8 cellular contexts compared by ENCODE assay signal in the genomic region with DNA sequence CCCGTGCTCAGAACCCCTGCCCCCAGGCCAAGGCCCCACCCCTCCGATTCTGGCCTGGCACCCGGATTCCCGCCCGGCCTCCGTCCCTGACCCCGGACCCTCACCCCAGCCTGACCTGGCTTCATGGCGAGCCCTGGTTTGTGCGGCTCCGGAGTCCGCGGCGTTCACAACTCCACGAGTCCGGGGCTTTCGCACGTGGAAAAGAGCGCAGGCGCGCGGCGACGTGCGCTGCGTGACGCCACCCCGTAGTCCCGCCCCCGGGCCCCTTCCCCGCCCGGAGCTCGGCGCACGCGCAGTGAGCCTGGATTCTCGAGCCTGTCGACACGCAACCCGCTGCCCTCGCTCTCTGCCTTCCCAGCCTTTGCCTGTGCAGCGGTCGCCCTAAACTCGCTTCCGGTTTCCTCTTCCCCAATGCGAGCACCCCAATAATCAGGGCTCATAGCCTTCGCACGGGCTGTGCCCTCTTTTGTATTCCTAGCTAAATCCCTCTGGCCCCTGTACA. TPM values are rescaled to one million over a fixed set of nuclear protein-coding genes. Genes with fewer than 3 reads are reported as not detected.
DNase-seq lines count a peak whose midpoint lies in the region; ATAC-seq, FAIRE-seq and TF ChIP-seq lines count a peak whose summit lies in the region.

A gene (minus strand): TSS at position 204 of the 502 bp plus-strand sequence. CDS start 79 bp downstream, at position 125.

- H3K4me1 Mint-ChIP-seq in Calu3 (ENCODE audit: low read depth, unreplicated experiment): peaks cover 44% of the 10 kb centered on the region

- no peak for TF ChIP-seq CTCF in Calu3 (IDR thresholded peaks at IDR 0.05; ENCODE audit: unreplicated experiment)
- no peak for TF ChIP-seq CTCF in OCI-LY1 (IDR thresholded peaks at IDR 0.05; ENCODE audit: low read length)
- no peak for TF ChIP-seq CTCF in endothelial cell of umbilical vein (IDR thresholded peaks at IDR 0.05; ENCODE audit: extremely low read depth in 1 of 2, insufficient read depth in 1 of 2, low read depth in 1 of 2, low read length in 2 of 2)

- H4K20me1 ChIP-seq in OCI-LY1 (ENCODE audit: insufficient read depth, low read length) (0 out of 2 replicates have a peak, but pooled peaks cover 3% of the 10 kb centered on the region), endothelial cell of umbilical vein (replicated peaks; ENCODE audit: control insufficient read depth, extremely low read depth, insufficient read depth, low read length) (no peaks in the 10 kb centered on the region)

- peak within 1 kb of the TSS; percentile 85 for H3K27ac Mint-ChIP-seq in Calu3 (ENCODE audit: unreplicated experiment)

- H3K9ac ChIP-seq in OCI-LY1 (ENCODE audit: low read length) (peak within 1 kb of the TSS; percentile 95), endothelial cell of umbilical vein (replicated peaks; ENCODE audit: extremely low read depth, insufficient read depth, low read length) (peak within 1 kb of the TSS; percentile 77)

- ATAC-seq in GM21447 (IDR thresholded peaks at IDR 0.05; ENCODE audit: unreplicated experiment): peak; percentile 72

- no peaks in the 10 kb centered on the region for H3K27me3 ChIP-seq in OCI-LY1 (ENCODE audit: insufficient read depth, low read length)
- no peaks in the 10 kb centered on the region for H3K27me3 ChIP-seq in endothelial cell of umbilical vein (ENCODE audit: control insufficient read depth in 2 of 2, insufficient read depth in 2 of 2, low read length in 2 of 2)
- no peaks in the 10 kb centered on the region for H3K27me3 ChIP-seq in mononuclear cell (ENCODE audit: insufficient read depth, low read length)

- TF ChIP-seq POLR2A in endothelial cell of umbilical vein (IDR thresholded peaks at IDR 0.05; ENCODE audit: low read depth, low read length): peak; percentile 78

- H3K4me3 Mint-ChIP-seq in Calu3 (ENCODE audit: low read depth, unreplicated experiment): peak within 1 kb of the TSS; percentile 82

- peak within 1 kb of the TSS; percentile 88 for H3K4me3 ChIP-seq in OCI-LY1 (ENCODE audit: low read depth, low read length, poor library complexity, severe bottlenecking)
- peak within 1 kb of the TSS; percentile 71 to 84 (median 76) for H3K4me3 ChIP-seq in endothelial cell of umbilical vein (replicated peaks in 1 of 3; ENCODE audit: insufficient read depth in 1 of 3, low read depth in 1 of 3, low read length in 3 of 3)
- peak within 1 kb of the TSS; percentile 76 for H3K4me3 ChIP-seq in mononuclear cell (ENCODE audit: low read length)

- intact Hi-C loops in Calu3 (cut with micrococcal nuclease; ENCODE audit: unreplicated experiment) (no loop called here), endothelial cell of umbilical vein (cut with micrococcal nuclease) (loop anchor here (1.0 kb wide), 2 partner anchors 13 to 22 kb away; no protein-coding TSS in a partner anchor)

- peak within 1 kb of the TSS; percentile 48 for H3K27ac ChIP-seq in OCI-LY1 (ENCODE audit: low read depth, low read length, poor library complexity, severe bottlenecking)
- H3K27ac ChIP-seq in endothelial cell of umbilical vein (ENCODE audit: insufficient read depth, low read depth, low read length): peak within 1 kb of the TSS; percentile 64

- H3K9me2 ChIP-seq in OCI-LY1 (ENCODE audit: low read depth, low read length): no peaks in the 10 kb centered on the region

- POLR2A ChIA-PET in endothelial cell of umbilical vein (lab: Charles Lee): interaction anchor here (1.2 kb wide), 1 partner anchor 12 kb away, joined by 4 read pairs; a partner anchor contains a TSS

- no peaks in the 10 kb centered on the region for H3K9me3 ChIP-seq in OCI-LY1 (ENCODE audit: low read length)
- H3K9me3 ChIP-seq in endothelial cell of umbilical vein (replicated peaks; ENCODE audit: control insufficient read depth, insufficient read depth, low read length): no peaks in the 10 kb centered on the region
- H3K9me3 ChIP-seq in mononuclear cell (ENCODE audit: low read depth, low read length): no peaks in the 10 kb centered on the region

- peaks cover 5% of the 10 kb centered on the region; the same call in 1 of the 2 replicates for H3K36me3 ChIP-seq in OCI-LY1 (ENCODE audit: insufficient read depth, low read length)
- H3K36me3 ChIP-seq in endothelial cell of umbilical vein (ENCODE audit: control insufficient read depth in 2 of 2, extremely low read depth in 1 of 2, insufficient read depth in 2 of 2, low read length in 2 of 2): no peaks in the 10 kb centered on the region

- H3K9me1 ChIP-seq in endothelial cell of umbilical vein (replicated peaks; ENCODE audit: control insufficient read depth, extremely low read depth, insufficient read depth, low read length): no peaks in the 10 kb centered on the region

- H2AFZ ChIP-seq in OCI-LY1 (ENCODE audit: low read length) (peak within 1 kb of the TSS; percentile 39; the same call in 1 of the 2 replicates), endothelial cell of umbilical vein (ENCODE audit: low read depth, low read length) (peak within 1 kb of the TSS; percentile 98)

- DNase-seq in Calu3: peak; percentile 98
- peak; percentile 100 for DNase-seq in HuH-7 (ENCODE audit: low spot score)
- peak; percentile 99 for DNase-seq in activated T-cell treated with anti-CD3 and anti-CD28 coated beads for 1 hour (ENCODE audit: low read depth)
- peak; percentile 92 for DNase-seq in endothelial cell of umbilical vein (ENCODE audit: low read depth, low spot score)
- peak; percentile 94 to 98 for DNase-seq in stimulated activated CD8-positive, alpha-beta memory T cell treated with anti-CD3 and anti-CD28 coated beads, Interleukin-4, amount 100 ng/mL, for 1 hour (ENCODE audit: low read depth in 2 of 2, low spot score in 1 of 2)

- no peaks in the 10 kb centered on the region for H3K9me3 Mint-ChIP-seq in Calu3 (ENCODE audit: low read depth, unreplicated experiment)

- H3K79me2 ChIP-seq in OCI-LY1 (ENCODE audit: insufficient read depth, low read length) (peaks cover 49% of the 10 kb centered on the region), endothelial cell of umbilical vein (ENCODE audit: control insufficient read depth, insufficient read depth, low read length) (peaks cover 48% of the 10 kb centered on the region)

- dilution Hi-C loops in endothelial cell of umbilical vein (cut with MboI; ENCODE audit: extremely low pct_ligation_motif_present, low sequenced_read_pairs): no loop called here

- peaks cover 45% of the 10 kb centered on the region for H3K36me3 Mint-ChIP-seq in Calu3 (ENCODE audit: insufficient read depth, unreplicated experiment)

- peak; percentile 76 for FAIRE-seq in endothelial cell of umbilical vein (lab: Jason Lieb, UNC)

- BruUV-seq in Calu3 (replicated peaks; lab: Mats Ljungman, UMichigan) (no TSS peak), endothelial cell of umbilical vein (replicated peaks; lab: Mats Ljungman, UMichigan) (no TSS peak)

- H3K27me3 Mint-ChIP-seq in Calu3 (ENCODE audit: unreplicated experiment): no peaks in the 10 kb centered on the region

- no peaks in the 10 kb centered on the region for H3F3A ChIP-seq in OCI-LY1 (ENCODE audit: insufficient read depth, low read length)

- H3K4me1 ChIP-seq in OCI-LY1 (ENCODE audit: insufficient read depth, low read length, severe bottlenecking) (peaks cover 36% of the 10 kb centered on the region), endothelial cell of umbilical vein (ENCODE audit: control insufficient read depth, extremely low read depth, insufficient read depth, low read length) (peaks cover 24% of the 10 kb centered on the region), mononuclear cell (ENCODE audit: insufficient read depth, low read length) (peaks cover 33% of the 10 kb centered on the region)

- CTCF ChIA-PET in Calu3 (lab: Charles Lee): interaction anchor here (0.7 to 3.8 kb wide), 5 partner anchors 12 to 758 kb away, joined by 3 to 34 read pairs (median 3); a partner anchor contains a TSS
- CTCF ChIA-PET in endothelial cell of umbilical vein (lab: Charles Lee): interaction anchor here (1.1 to 5.8 kb wide), 7 partner anchors 10 to 124 kb away, joined by 3 to 92 read pairs (median 5); a partner anchor contains a TSS

- H3K4me2 ChIP-seq in OCI-LY1 (ENCODE audit: low read length) (peak within 1 kb of the TSS; percentile 91), endothelial cell of umbilical vein (ENCODE audit: insufficient read depth, low read length) (peak within 1 kb of the TSS; percentile 93)

TF ChIP-seq in endothelial cell of umbilical vein, 7 proteins besides CTCF, POLR2A, EP300 and RAD21:
- no peak for TF ChIP-seq GATA2 (IDR thresholded peaks at IDR 0.05; ENCODE audit: insufficient read depth, insufficient read length, low read depth, low read length)
- peak; percentile 74 for TF ChIP-seq POLR2AphosphoS5 (IDR thresholded peaks at IDR 0.05; ENCODE audit: insufficient read depth, low read depth, low read length)
- TF ChIP-seq, protein P1, sequence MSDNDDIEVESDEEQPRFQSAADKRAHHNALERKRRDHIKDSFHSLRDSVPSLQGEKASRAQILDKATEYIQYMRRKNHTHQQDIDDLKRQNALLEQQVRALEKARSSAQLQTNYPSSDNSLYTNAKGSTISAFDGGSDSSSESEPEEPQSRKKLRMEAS (IDR thresholded peaks at IDR 0.05; ENCODE audit: insufficient read depth, insufficient read length): peak; percentile 84
- TF ChIP-seq MYC (IDR thresholded peaks at IDR 0.05; ENCODE audit: low read depth, low read length): no peak

RNA-seq across cellular contexts. Expression of the gene that starts here (rescaled TPM):
- total RNA-seq in Calu3 (2022) (641 and 724 TPM in 2 replicates), endothelial cell of umbilical vein (271 and 277 TPM in 2 replicates), mononuclear cell (195 TPM)
- polyA plus RNA-seq in endothelial cell of umbilical vein: 407 and 473 TPM in 2 replicates
- 479 and 595 TPM in 2 replicates for polyA plus RNA-seq in endothelial cell of umbilical vein (2011; cell fraction: cytosol; rRNA removed)
- polyA plus RNA-seq in endothelial cell of umbilical vein (2011; cell fraction: nucleus; rRNA removed): 179 and 219 TPM in 2 replicates
- polyA plus RNA-seq in endothelial cell of umbilical vein (2012): 315 and 347 TPM in 2 replicates
- polyA minus RNA-seq in endothelial cell of umbilical vein: 390 and 441 TPM in 2 replicates
- polyA minus RNA-seq in endothelial cell of umbilical vein (2011; cell fraction: cytosol; rRNA and poly(A)+ RNA removed): 218 TPM
- polyA minus RNA-seq in endothelial cell of umbilical vein (2011; cell fraction: nucleus; rRNA and poly(A)+ RNA removed): 32.2 and 33.4 TPM in 2 replicates

Comparison
In these comparisons a context has a peak if more than half of its experiments do, and no peak if none do; other contexts are left out.
1. Peak in every context shown above with its lines: DNase-seq, ATAC-seq, H3K4me3 ChIP-seq and H3K27ac ChIP-seq.